In the genomic region with DNA sequence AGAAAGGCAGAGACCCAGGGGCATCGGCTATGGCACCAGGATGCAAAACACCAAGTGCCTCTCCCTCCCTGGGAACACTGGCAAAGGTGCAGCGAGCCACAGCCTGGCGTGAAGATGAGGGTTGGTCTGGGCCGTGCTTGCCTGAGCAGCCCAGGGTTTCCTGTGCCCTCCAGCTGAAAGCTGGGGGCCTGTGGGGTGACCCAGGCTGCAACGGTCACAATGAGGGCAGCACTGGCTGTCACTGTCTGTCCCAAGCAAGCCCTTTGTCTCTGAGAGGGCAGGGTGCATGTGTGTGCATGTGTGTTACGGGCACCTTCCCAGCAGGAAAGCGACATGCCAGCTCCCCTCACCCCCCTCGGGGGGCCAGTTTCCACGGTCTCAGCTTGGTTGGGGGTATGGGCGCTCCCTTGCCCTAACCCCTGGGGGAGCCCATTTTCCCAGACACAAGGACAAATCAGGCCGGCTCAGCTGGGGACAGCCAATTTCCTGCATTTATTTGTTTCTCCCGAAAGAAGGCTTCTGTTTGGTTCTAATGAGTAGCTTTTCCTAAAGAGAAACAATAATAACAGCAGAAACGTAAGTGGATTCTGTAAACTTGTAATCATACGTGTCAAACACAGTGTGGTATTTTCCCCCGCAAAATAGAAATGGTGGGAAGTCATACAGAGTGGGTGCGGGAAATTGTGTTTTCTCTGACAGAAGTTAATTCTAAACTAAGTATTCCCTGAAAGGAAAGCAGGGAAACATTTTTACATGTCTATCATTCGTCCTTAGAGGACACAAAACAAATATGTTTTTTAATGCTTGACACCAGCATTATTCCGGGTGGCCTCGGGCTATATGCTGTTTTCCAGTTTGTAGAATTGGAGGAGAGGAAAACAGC, we compare ENCODE assay signal across 2 cellular contexts.
A peak's percentile ranks its signal among the peaks of the same experiment; 100 is the strongest.
TF ChIP-seq lines count a peak whose summit lies in the region.

No MANE protein-coding gene starts in this region.

TF ChIP-seq in HEK293, 187 proteins besides CTCF, POLR2A, EP300 and RAD21:
- TF ChIP-seq KLF10 (tag by site-specific recombination; IDR thresholded peaks at IDR 0.05): no peak
- no peak for TF ChIP-seq KLF9 (tag by site-specific recombination; IDR thresholded peaks at IDR 0.05; ENCODE audit: low read depth)
- TF ChIP-seq AEBP2 (tag by site-specific recombination; IDR thresholded peaks at IDR 0.05; ENCODE audit: borderline replicate concordance): no peak
- no peak for TF ChIP-seq ZBTB48 (tag by site-specific recombination; IDR thresholded peaks at IDR 0.05)
- TF ChIP-seq YY1 (tag by site-specific recombination; IDR thresholded peaks at IDR 0.05): no peak
- TF ChIP-seq, protein P1, sequence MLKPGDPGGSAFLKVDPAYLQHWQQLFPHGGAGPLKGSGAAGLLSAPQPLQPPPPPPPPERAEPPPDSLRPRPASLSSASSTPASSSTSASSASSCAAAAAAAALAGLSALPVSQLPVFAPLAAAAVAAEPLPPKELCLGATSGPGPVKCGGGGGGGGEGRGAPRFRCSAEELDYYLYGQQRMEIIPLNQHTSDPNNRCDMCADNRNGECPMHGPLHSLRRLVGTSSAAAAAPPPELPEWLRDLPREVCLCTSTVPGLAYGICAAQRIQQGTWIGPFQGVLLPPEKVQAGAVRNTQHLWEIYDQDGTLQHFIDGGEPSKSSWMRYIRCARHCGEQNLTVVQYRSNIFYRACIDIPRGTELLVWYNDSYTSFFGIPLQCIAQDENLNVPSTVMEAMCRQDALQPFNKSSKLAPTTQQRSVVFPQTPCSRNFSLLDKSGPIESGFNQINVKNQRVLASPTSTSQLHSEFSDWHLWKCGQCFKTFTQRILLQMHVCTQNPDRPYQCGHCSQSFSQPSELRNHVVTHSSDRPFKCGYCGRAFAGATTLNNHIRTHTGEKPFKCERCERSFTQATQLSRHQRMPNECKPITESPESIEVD (tag by site-specific recombination; IDR thresholded peaks at IDR 0.05): no peak
- TF ChIP-seq ZNF626 (tag by site-specific recombination; IDR thresholded peaks at IDR 0.05): no peak
- TF ChIP-seq PRDM4 (tag by site-specific recombination; IDR thresholded peaks at IDR 0.05): no peak
- TF ChIP-seq ZIC2 (tag by site-specific recombination; IDR thresholded peaks at IDR 0.05): peak; percentile 62
- no peak for TF ChIP-seq ZNF148 (tag by site-specific recombination; IDR thresholded peaks at IDR 0.05; ENCODE audit: borderline replicate concordance)
- TF ChIP-seq GLIS1 (tag by site-specific recombination; IDR thresholded peaks at IDR 0.05): 0 out of 2 replicates have a peak, but pooled peaks have one; percentile 25
- no peak for TF ChIP-seq ZNF610 (tag by site-specific recombination; IDR thresholded peaks at IDR 0.05; ENCODE audit: borderline replicate concordance)
- no peak for TF ChIP-seq ZNF558 (tag by site-specific recombination; IDR thresholded peaks at IDR 0.05)
TF ChIP-seq in HEK293: peak in this region for 2.

TF ChIP-seq in HepG2, 621 proteins besides CTCF, POLR2A, EP300 and RAD21:
- TF ChIP-seq EZH2 (conservative IDR thresholded peaks at IDR 0.05; ENCODE audit: low read depth, low read length): 0 out of 2 replicates have a peak, but pooled peaks have one; percentile 31
- TF ChIP-seq ZSCAN30 (CRISPR knock-in tag; IDR thresholded peaks at IDR 0.05): no peak
- TF ChIP-seq ATM (IDR thresholded peaks at IDR 0.05; ENCODE audit: borderline replicate concordance): no peak
- no peak for TF ChIP-seq GATAD1 (CRISPR knock-in tag; IDR thresholded peaks at IDR 0.05)
